ENCODE assay signal across 25 cellular contexts in genomic region chr13:107882708-107883560, GRCh38.
A peak's percentile ranks its signal among the peaks of the same experiment; 100 is the strongest.
DNase-seq lines count a peak whose midpoint lies in the region; ATAC-seq and TF ChIP-seq lines count a peak whose summit lies in the region.
"Had no signal": no experiment of that assay in that cellular context is flagged by ENCODE, and none has a peak within 500 bp of the region (broad histone marks: within the 10 kb centered on the region; RNA-seq: fewer than 3 reads in every experiment).

No MANE protein-coding gene starts in this region.

- H3K9ac ChIP-seq in GM23248, result no peak overlapping the region

- TF ChIP-seq CTCF in AG09309 (IDR thresholded peaks at IDR 0.05; ENCODE audit: control insufficient read depth, insufficient read depth, low read depth, low read length, missing control alignments) (no peak), WERI-Rb-1 (IDR thresholded peaks at IDR 0.05; ENCODE audit: low read depth, low read length) (no peak)

- no peak for ATAC-seq in GM19397 (IDR thresholded peaks at IDR 0.05; ENCODE audit: unreplicated experiment)
- no peak for ATAC-seq in GM18858 (IDR thresholded peaks at IDR 0.05; ENCODE audit: unreplicated experiment)
- ATAC-seq in GM21737 (IDR thresholded peaks at IDR 0.05; ENCODE audit: unreplicated experiment), result no peak
- ATAC-seq: GM12878, HepG2, Panc1 had no signal

- peaks cover 31% of the 10 kb centered on the region for H3K4me1 ChIP-seq in GM23248 (ENCODE audit: insufficient read depth)
- H3K4me1 ChIP-seq: Caco-2, HAP-1 had no signal

- H3K36me3 ChIP-seq in GM23248 (ENCODE audit: low read depth) (no peaks in the 10 kb centered on the region), WERI-Rb-1 (no peaks in the 10 kb centered on the region)
- H3K36me3 ChIP-seq: HAP-1 had no signal

- H3K27ac ChIP-seq in GM23248 (no peak overlapping the region), WERI-Rb-1 (no peak overlapping the region)

- peak overlapping the region; percentile 54; the same call in 1 of the 2 replicates for H2AFZ ChIP-seq in GM23248

- peaks cover 22% of the 10 kb centered on the region; the same call in 1 of the 2 replicates for H3F3A ChIP-seq in GM23248 (ENCODE audit: insufficient read depth)

- no peaks in the 10 kb centered on the region for H3K9me2 ChIP-seq in GM23248 (ENCODE audit: insufficient read depth)

- peak overlapping the region; percentile 53 for H3K4me2 ChIP-seq in GM23248 (ENCODE audit: unreplicated experiment)

- no peaks in the 10 kb centered on the region for H3K79me2 ChIP-seq in GM23248 (ENCODE audit: insufficient read depth)

- in situ Hi-C loops in GM23248 (cut with MboI), result no loop called here

- DNase-seq in AG09309 (ENCODE audit: low read depth), result no peak
- no peak for DNase-seq in GM23248
- DNase-seq in RPMI7951 (ENCODE audit: low read depth), result peak; percentile 5
- DNase-seq in amniotic epithelial cell (ENCODE audit: low read depth), result peak; percentile 22
- no peak for DNase-seq in WERI-Rb-1
- DNase-seq: C1 segment of cervical spinal cord; Caco-2; CD4-positive, alpha-beta memory T cell; EL; GDM1; GOT3; KBM-7; NCI-H2029; NCI-H446; NCI-H524 treated with DMSO at 0.1 percent for 48 hours; NCI-H774; SIG-M5; T-helper 2 cell had no signal

- H3K9me3 ChIP-seq in GM23248 (ENCODE audit: low read depth) (no peaks in the 10 kb centered on the region), WERI-Rb-1 (ENCODE audit: severe bottlenecking) (no peaks in the 10 kb centered on the region)
- H3K9me3 ChIP-seq: Caco-2, HAP-1 had no signal

- no peaks in the 10 kb centered on the region for H4K20me1 ChIP-seq in GM23248 (ENCODE audit: insufficient read depth)

- peak overlapping the region; percentile 29 for H3K4me3 ChIP-seq in AG09309 (ENCODE audit: control insufficient read depth, low read depth, low read length)
- H3K4me3 ChIP-seq in GM23248, result no peak overlapping the region
- H3K4me3 ChIP-seq in WERI-Rb-1 (ENCODE audit: low read depth, low read length), result no peak overlapping the region
- H3K4me3 ChIP-seq: GM12878, HAP-1 had no signal

- H3K27me3 ChIP-seq in GM23248 (replicated peaks; ENCODE audit: insufficient read depth) (0 out of 2 replicates have a peak, but pooled peaks cover 7% of the 10 kb centered on the region), WERI-Rb-1 (ENCODE audit: insufficient read depth, low read depth, severe bottlenecking) (peaks cover 25% of the 10 kb centered on the region)

- whole genome bisulfite sequencing in GM23248 (ENCODE audit: low coverage in 1 of 2, low lambda C conversion rate in 2 of 2, missing lambda C conversion rate in 2 of 2), 2 experiments, result 61 to 67% methylated on average over 11 of the region's 11 CpGs

Comparison
In these comparisons a context has a peak if more than half of its experiments do, and no peak if none do; other contexts are left out.
1. DNase-seq: peak in RPMI7951 (single experiment) and amniotic epithelial cell (single experiment); none in AG09309 (single experiment), GM23248 (single experiment) and WERI-Rb-1 (single experiment).